In genomic region chr7:134946260-134946659, GRCh38 we compare ENCODE assay signal across 1 cellular context.
TF ChIP-seq lines count a peak whose summit lies in the region.

No MANE protein-coding gene starts in this region.

TF ChIP-seq in IMR-90, 13 proteins besides CTCF, POLR2A, EP300 and RAD21:
- TF ChIP-seq CHD1 (IDR thresholded peaks at IDR 0.05; ENCODE audit: low read depth, low read length): no peak
- TF ChIP-seq CEBPB (IDR thresholded peaks at IDR 0.05; ENCODE audit: low read depth, low read length): peak; percentile 86
- TF ChIP-seq SMC3 (IDR thresholded peaks at IDR 0.05; ENCODE audit: low read depth, low read length): no peak
- TF ChIP-seq ELK1 (IDR thresholded peaks at IDR 0.05; ENCODE audit: borderline replicate concordance, low read depth, low read length): no peak
